Comparison of ENCODE assay signal across 20 cellular contexts in genomic region chr13:112210401-112210800, GRCh38.
DNase-seq lines count a peak whose midpoint lies in the region; ATAC-seq and TF ChIP-seq lines count a peak whose summit lies in the region.
"Had no signal": no experiment of that assay in that cellular context is flagged by ENCODE, and none has a peak within 500 bp of the region (broad histone marks: within the 10 kb centered on the region; RNA-seq: fewer than 3 reads in every experiment).

No MANE protein-coding gene starts in this region.

- H3K18ac ChIP-seq in mesendoderm (ENCODE audit: low read length), result no peak overlapping the region

- no peak overlapping the region for H2AK5ac ChIP-seq in mesendoderm (ENCODE audit: low read length)

- H3K56ac ChIP-seq in mesendoderm (ENCODE audit: low read length), result no peak overlapping the region

- ATAC-seq in RWPE2 (ENCODE audit: low read depth), result 0 out of 3 replicates have a peak, but pooled peaks have one; percentile 41
- no peak for ATAC-seq in HG02642 (IDR thresholded peaks at IDR 0.05; ENCODE audit: poor library complexity, unreplicated experiment)
- ATAC-seq in effector memory CD8-positive, alpha-beta T cell (replicated peaks), result no peak
- ATAC-seq: GM12878, GM23338, Right ventricle myocardium inferior had no signal

- H3K4me3 Mint-ChIP-seq in CD14-positive monocyte, result no peak overlapping the region
- H3K4me3 Mint-ChIP-seq in T-helper 2 cell treated with Interferon-gamma antibody and Interleukin-4, amounts not matched to agents 5 μg/mL and 100 μg/mL, for 36 hours, result no peak overlapping the region
- no peak overlapping the region for H3K4me3 Mint-ChIP-seq in effector memory CD8-positive, alpha-beta T cell
- H3K4me3 Mint-ChIP-seq: CD4-positive, alpha-beta memory T cell; GM23338 had no signal

- H4K5ac ChIP-seq in mesendoderm (ENCODE audit: low read length), result no peak overlapping the region

- no peak overlapping the region for H3K4me3 ChIP-seq in RWPE2 (ENCODE audit: severe bottlenecking)
- no peak overlapping the region for H3K4me3 ChIP-seq in mesendoderm (ENCODE audit: low read length)
- H3K4me3 ChIP-seq: GM12878, GM23338, PC-9 had no signal

- H3K4me1 ChIP-seq in RWPE2 (ENCODE audit: insufficient read depth, poor library complexity, severe bottlenecking) (no peaks in the 10 kb centered on the region), mesendoderm (ENCODE audit: control insufficient read depth, low read depth, low read length) (no peaks in the 10 kb centered on the region)
- H3K4me1 ChIP-seq: BE2C had no signal

- no peak overlapping the region for H2BK5ac ChIP-seq in mesendoderm (ENCODE audit: low read length)

- peaks cover 22% of the 10 kb centered on the region for H3K27me3 ChIP-seq in RWPE2 (ENCODE audit: insufficient read depth, poor library complexity, severe bottlenecking)
- H3K27me3 ChIP-seq in mesendoderm (ENCODE audit: insufficient read depth, low read length, poor library complexity), result peaks cover 14% of the 10 kb centered on the region

- no peaks in the 10 kb centered on the region for H3K79me1 ChIP-seq in mesendoderm (ENCODE audit: low read length)

- H3K27ac Mint-ChIP-seq in CD14-positive monocyte, result no peak overlapping the region
- H3K27ac Mint-ChIP-seq in T-helper 2 cell treated with Interferon-gamma antibody and Interleukin-4, amounts not matched to agents 5 μg/mL and 100 μg/mL, for 36 hours, result no peak overlapping the region
- no peak overlapping the region for H3K27ac Mint-ChIP-seq in effector memory CD8-positive, alpha-beta T cell
- H3K27ac Mint-ChIP-seq: GM23338 had no signal

- no peak overlapping the region for H3K4me2 ChIP-seq in mesendoderm (ENCODE audit: low read length)
- H3K4me2 ChIP-seq: GM23338, KMS-11, PC-9 had no signal

- no peak overlapping the region for H2BK15ac ChIP-seq in mesendoderm (replicated peaks; ENCODE audit: low read depth)

- no peaks in the 10 kb centered on the region for H3K79me2 ChIP-seq in mesendoderm (ENCODE audit: control insufficient read depth, insufficient read depth, low read length)

- no peak overlapping the region for H3K4ac ChIP-seq in mesendoderm (ENCODE audit: low read depth, low read length)

- peak; percentile 40 for DNase-seq in COLO668 (lab: John Stamatoyannopoulos, UW; ENCODE audit: unreplicated experiment)
- DNase-seq in HK-2 (ENCODE audit: unreplicated experiment), result peak; percentile 19
- no peak for DNase-seq in RWPE2 (ENCODE audit: low spot score)
- DNase-seq in mesendoderm, result peak; percentile 94
- no peak for DNase-seq in CD14-positive monocyte (ENCODE audit: low spot score)
- no peak for DNase-seq in T-helper 2 cell treated with Interferon-gamma antibody and Interleukin-4, amounts not matched to agents 5 μg/mL and 100 μg/mL, for 36 hours (ENCODE audit: low spot score)
- DNase-seq in effector memory CD8-positive, alpha-beta T cell, result no peak
- DNase-seq: BE2C; CD4-positive, alpha-beta memory T cell; DMS79; NCI-H1092; NCI-H1694; NCI-H345; NCI-H82 had no signal

- H3K9me3 Mint-ChIP-seq in CD14-positive monocyte, result peaks cover 0 to 5% (median 0%) of the 10 kb centered on the region in 7 donors
- no peaks in the 10 kb centered on the region for H3K9me3 Mint-ChIP-seq in T-helper 2 cell treated with Interferon-gamma antibody and Interleukin-4, amounts not matched to agents 5 μg/mL and 100 μg/mL, for 36 hours
- H3K9me3 Mint-ChIP-seq in effector memory CD8-positive, alpha-beta T cell, result no peaks in the 10 kb centered on the region
- H3K9me3 Mint-ChIP-seq: CD4-positive, alpha-beta memory T cell; GM23338 had no signal

- H3K36me3 ChIP-seq in RWPE2 (ENCODE audit: low read depth), result no peaks in the 10 kb centered on the region
- no peaks in the 10 kb centered on the region for H3K36me3 ChIP-seq in mesendoderm (ENCODE audit: control insufficient read depth, insufficient read depth, low read length)
- H3K36me3 ChIP-seq: BE2C had no signal

- no CpG with 5 or more reads among the region's 10 CpGs for WGBS in mesendoderm (ENCODE audit: extremely low coverage, insufficient coverage, low lambda C conversion rate)

- H2BK120ac ChIP-seq in mesendoderm (ENCODE audit: low read depth, low read length), result no peak overlapping the region

- H3K27ac ChIP-seq in RWPE2 (ENCODE audit: poor library complexity, severe bottlenecking) (no peak overlapping the region), mesendoderm (ENCODE audit: low read depth, low read length) (no peak overlapping the region)
- H3K27ac ChIP-seq: KMS-11, PC-9 had no signal

- H4K8ac ChIP-seq in mesendoderm (ENCODE audit: low read depth, low read length), result no peak overlapping the region

- H3K36me3 Mint-ChIP-seq in CD14-positive monocyte, result no peaks in the 10 kb centered on the region
- no peaks in the 10 kb centered on the region for H3K36me3 Mint-ChIP-seq in T-helper 2 cell treated with Interferon-gamma antibody and Interleukin-4, amounts not matched to agents 5 μg/mL and 100 μg/mL, for 36 hours (ENCODE audit: low read depth)
- H3K36me3 Mint-ChIP-seq in effector memory CD8-positive, alpha-beta T cell (ENCODE audit: insufficient read depth), result no peaks in the 10 kb centered on the region
- H3K36me3 Mint-ChIP-seq: CD4-positive, alpha-beta memory T cell had no signal

- H3K9me3 ChIP-seq in RWPE2 (ENCODE audit: severe bottlenecking), result no peaks in the 10 kb centered on the region
- H3K9me3 ChIP-seq: BE2C had no signal

- intact Hi-C loops in CD14-positive monocyte (cut with micrococcal nuclease), result no loop called here

- peaks cover 22 to 32% (median 23%) of the 10 kb centered on the region in 3 donors for H3K27me3 Mint-ChIP-seq in CD14-positive monocyte (ENCODE audit: low read depth in 3 of 3)
- peaks cover 22% of the 10 kb centered on the region for H3K27me3 Mint-ChIP-seq in T-helper 2 cell treated with Interferon-gamma antibody and Interleukin-4, amounts not matched to agents 5 μg/mL and 100 μg/mL, for 36 hours (ENCODE audit: low read depth)
- peaks cover 28 to 37% of the 10 kb centered on the region in 2 donors for H3K27me3 Mint-ChIP-seq in effector memory CD8-positive, alpha-beta T cell

- TF ChIP-seq CTCF in RWPE2 (IDR thresholded peaks at IDR 0.05; ENCODE audit: poor library complexity, severe bottlenecking) (no peak), CD14-positive monocyte (IDR thresholded peaks at IDR 0.05) (no peak)

- H3K9ac ChIP-seq in mesendoderm (ENCODE audit: low read length), result no peak overlapping the region
- H3K9ac ChIP-seq: KMS-11 had no signal

- H3K23ac ChIP-seq in mesendoderm (ENCODE audit: low read length), result no peak overlapping the region

- no peaks in the 10 kb centered on the region for H3K4me1 Mint-ChIP-seq in CD14-positive monocyte
- no peaks in the 10 kb centered on the region for H3K4me1 Mint-ChIP-seq in T-helper 2 cell treated with Interferon-gamma antibody and Interleukin-4, amounts not matched to agents 5 μg/mL and 100 μg/mL, for 36 hours (ENCODE audit: low read depth)
- H3K4me1 Mint-ChIP-seq in effector memory CD8-positive, alpha-beta T cell (ENCODE audit: low read depth in 2 of 2), result no peaks in the 10 kb centered on the region

Comparison
In these comparisons a context has a peak if more than half of its experiments do, and no peak if none do; other contexts are left out.
1. DNase-seq: peak in COLO668 (single experiment), HK-2 (single experiment) and mesendoderm (single experiment); none in RWPE2 (single experiment), CD14-positive monocyte (single experiment), T-helper 2 cell treated with Interferon-gamma antibody and Interleukin-4, amounts not matched to agents 5 μg/mL and 100 μg/mL, for 36 hours (single experiment) and effector memory CD8-positive, alpha-beta T cell (0 of 3).